Comparison of ENCODE assay signal across 19 cellular contexts in genomic region chr16:11045441-11045840, GRCh38.
A peak's percentile ranks its signal among the peaks of the same experiment; 100 is the strongest.
DNase-seq lines count a peak whose midpoint lies in the region; ATAC-seq lines count a peak whose summit lies in the region.
"Had no signal": no experiment of that assay in that cellular context is flagged by ENCODE, and none has a peak within 500 bp of the region (broad histone marks: within the 10 kb centered on the region; RNA-seq: fewer than 3 reads in every experiment).

No MANE protein-coding gene starts in this region.

- H3K27me3 Mint-ChIP-seq in T-helper 17 cell: no peaks in the 10 kb centered on the region

- H3K4me3 Mint-ChIP-seq in T-helper 17 cell: no peak overlapping the region

- no peak for ATAC-seq in T-helper 17 cell
- ATAC-seq in GM19328 (IDR thresholded peaks at IDR 0.05; ENCODE audit: unreplicated experiment): no peak
- ATAC-seq in stimulated activated naive CD8-positive, alpha-beta T cell treated with anti-CD3 and anti-CD28 coated beads, Interleukin-15, Interleukin-2, amounts not matched to agents 100 U/mL and 50 U/mL, for 24 hours: no peak
- ATAC-seq: A549 had no signal

- H3K9me3 ChIP-seq in T-helper 17 cell (ENCODE audit: control insufficient read depth, low read length, poor library complexity, severe bottlenecking): no peaks in the 10 kb centered on the region
- H3K9me3 ChIP-seq: A549, BE2C, Peyer's patch had no signal

- peak overlapping the region; percentile 41 for H3K27ac Mint-ChIP-seq in T-helper 17 cell

- H3K4me1 Mint-ChIP-seq in T-helper 17 cell: peaks cover 7% of the 10 kb centered on the region

- peaks cover 2% of the 10 kb centered on the region for H3K36me3 Mint-ChIP-seq in T-helper 17 cell (ENCODE audit: low read depth)

- peak; percentile 4 for DNase-seq in activated effector memory CD4-positive, alpha-beta T cell treated with anti-CD3 and anti-CD28 coated beads, Interleukin-2, amount 50 U/mL, for 16 hours
- no peak for DNase-seq in activated effector memory CD4-positive, alpha-beta T cell treated with Interleukin-2 at 50 U/mL for 16 hours
- DNase-seq in T-helper 17 cell: no peak
- peak; percentile 16 for DNase-seq in mesenteric fat pad (ENCODE audit: low spot score)
- DNase-seq in HCEC 1CT: no peak
- DNase-seq in stimulated activated naive CD8-positive, alpha-beta T cell treated with anti-CD3 and anti-CD28 coated beads, Interleukin-15, Interleukin-2, amounts not matched to agents 100 U/mL and 50 U/mL, for 24 hours: no peak
- DNase-seq: BE2C, DMS53, GF-D8, KG1, NCI-H1105, NCI-H146, NCI-H2029, NCI-H226, NCI-H510A treated with DMSO at 0.1 percent for 48 hours, NCI-H82, Peyer's patch had no signal

Comparison
In these comparisons a context has a peak if more than half of its experiments do, and no peak if none do; other contexts are left out.
1. DNase-seq: peak in activated effector memory CD4-positive, alpha-beta T cell treated with anti-CD3 and anti-CD28 coated beads, Interleukin-2, amount 50 U/mL, for 16 hours (single experiment) and mesenteric fat pad (single experiment); none in activated effector memory CD4-positive, alpha-beta T cell treated with Interleukin-2 at 50 U/mL for 16 hours (single experiment), T-helper 17 cell (0 of 3), HCEC 1CT (single experiment) and stimulated activated naive CD8-positive, alpha-beta T cell treated with anti-CD3 and anti-CD28 coated beads, Interleukin-15, Interleukin-2, amounts not matched to agents 100 U/mL and 50 U/mL, for 24 hours (single experiment).